ENCODE assay signal across 1 cellular context in the genomic region with DNA sequence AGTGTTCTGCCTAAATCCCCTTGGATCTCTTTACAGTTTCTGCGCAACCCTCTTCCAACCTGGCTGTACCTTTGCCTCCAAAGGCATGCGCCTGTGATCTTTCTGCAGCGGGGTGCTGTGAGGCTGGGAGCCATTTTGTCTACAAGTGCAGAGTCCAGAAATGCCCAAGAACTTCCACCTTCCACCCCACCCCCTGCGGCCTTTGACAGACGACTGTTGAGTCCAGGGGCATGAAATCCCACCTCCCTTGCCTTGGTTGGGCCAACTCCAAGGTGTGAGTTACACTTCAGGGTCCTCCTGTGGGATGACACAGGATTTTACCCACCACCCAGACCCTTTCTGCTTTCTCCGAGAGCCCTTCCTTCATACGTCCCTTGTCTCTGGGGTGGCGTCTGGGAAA.
TF ChIP-seq lines count a peak whose summit lies in the region.

No MANE protein-coding gene starts in this region.

TF ChIP-seq in IMR-90, 13 proteins besides CTCF, POLR2A, EP300 and RAD21 (continued from another document):
- no peak for TF ChIP-seq CHD1 (IDR thresholded peaks at IDR 0.05; ENCODE audit: low read depth, low read length)
- TF ChIP-seq RFX5 (IDR thresholded peaks at IDR 0.05; ENCODE audit: low read depth, low read length), result no peak
